In the genomic region with DNA sequence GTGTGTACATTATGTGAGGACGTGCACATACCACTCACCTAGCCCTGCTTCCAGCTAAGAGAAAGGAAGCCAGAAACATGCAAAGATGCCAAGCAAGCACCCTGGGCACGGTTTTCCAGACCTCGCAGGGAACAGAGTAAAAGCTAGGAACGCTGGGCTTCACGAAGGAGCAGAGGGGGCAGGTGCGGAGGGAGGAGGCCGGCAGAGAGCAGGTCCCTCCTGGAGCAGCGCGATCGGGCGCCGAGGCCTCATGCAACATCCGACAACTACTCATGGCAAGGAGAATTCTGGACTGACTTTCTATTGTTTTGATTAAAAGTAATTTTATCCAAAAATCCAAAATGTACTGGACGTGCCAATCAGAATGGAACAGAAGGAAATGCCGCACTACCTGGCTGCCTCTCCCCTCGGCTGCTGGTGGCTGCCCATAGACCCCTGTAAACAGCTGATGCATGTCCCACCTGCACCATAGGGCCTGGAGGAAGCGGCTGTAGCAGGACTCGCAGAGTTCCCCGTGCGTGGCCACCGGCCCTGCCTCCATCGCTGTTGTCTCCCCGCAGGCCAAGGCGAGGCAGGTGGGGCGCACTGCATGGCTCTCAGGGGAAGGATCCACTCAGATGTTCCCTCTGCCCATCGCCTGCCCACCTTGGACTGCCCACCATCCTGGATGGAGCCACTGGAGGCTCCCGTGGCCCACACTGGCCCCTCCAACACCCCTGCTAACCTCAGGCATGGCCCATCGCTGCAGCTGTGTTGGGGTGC, we compare ENCODE assay signal across 28 cellular contexts.
A peak's percentile ranks its signal among the peaks of the same experiment; 100 is the strongest.
DNase-seq lines count a peak whose midpoint lies in the region; ATAC-seq and TF ChIP-seq lines count a peak whose summit lies in the region.
"Had no signal": no experiment of that assay in that cellular context is flagged by ENCODE, and none has a peak within 500 bp of the region (broad histone marks: within the 10 kb centered on the region; RNA-seq: fewer than 3 reads in every experiment).

No MANE protein-coding gene starts in this region.

- no peak overlapping the region for H3K18ac ChIP-seq in neuronal stem cell (ENCODE audit: low read length)

- H3K4me1 ChIP-seq in CD8-positive, alpha-beta memory T cell (ENCODE audit: insufficient read depth, low read length): peaks cover 41% of the 10 kb centered on the region
- H3K4me1 ChIP-seq in neuronal stem cell (ENCODE audit: control insufficient read depth in 2 of 2, insufficient read depth in 1 of 2, low read depth in 1 of 2, low read length in 2 of 2): peaks cover 14% of the 10 kb centered on the region in 2 donors

- H4K91ac ChIP-seq in neuronal stem cell (ENCODE audit: low read depth, low read length, poor library complexity): no peak overlapping the region

- DNase-seq in CD8-positive, alpha-beta memory T cell: no peak
- DNase-seq in chondrocyte (ENCODE audit: low spot score) (peak; percentile 86), neuronal stem cell (ENCODE audit: low spot score) (no peak), OCI-M1 (lab: John Stamatoyannopoulos, UW) (no peak)
- DNase-seq in activated T-cell treated with anti-CD3 and anti-CD28 coated beads, Interleukin-2, amount 50 U/mL, for 4 hours: no peak
- DNase-seq: activated CD4-positive, CD25-positive, alpha-beta regulatory T cell treated with anti-CD3 and anti-CD28 coated beads, Interleukin-2, amount 50 U/mL, for 72 hours; activated CD8-positive, alpha-beta memory T cell treated with anti-CD3 and anti-CD28 coated beads for 24 hours; activated effector memory CD4-positive, alpha-beta T cell treated with anti-CD3 and anti-CD28 coated beads, Interleukin-2, amount 50 U/mL, for 16 hours; activated T-cell treated with anti-CD3 and anti-CD28 coated beads for 4 hours; esophagus squamous epithelium; foreskin melanocyte; H9; heart right ventricle; left ventricle myocardium superior; MM.1S; NCI-H1105 treated with DMSO at 0.1 percent for 48 hours; NCI-H2029; NCI-H526; NK-92 treated with Interleukin-12 subunit alpha and Interleukin-12 subunit beta, amount 100 ng/mL, for 24 hours; PC-9; transverse colon had no signal

- no peak for ATAC-seq in HG02763 (IDR thresholded peaks at IDR 0.05; ENCODE audit: unreplicated experiment)
- ATAC-seq in activated T-cell treated with anti-CD3 and anti-CD28 coated beads, Interleukin-2, amount 50 U/mL, for 4 hours: no peak
- ATAC-seq: heart right ventricle; left ventricle myocardium superior; stimulated activated effector memory CD8-positive, alpha-beta T cell treated with anti-CD3 and anti-CD28 coated beads, Interleukin-12 subunit alpha, Interleukin-12 subunit beta, amount 100 ng/mL, for 72 hours had no signal

- WGBS in neuronal stem cell (ENCODE audit: extremely low coverage in 2 of 2, insufficient read length in 2 of 2, insufficient replicate concordance in 1 of 2), 2 donors: no CpG with 5 or more reads among the region's 28 CpGs

- H3K9me3 ChIP-seq in CD8-positive, alpha-beta memory T cell (ENCODE audit: low read length): no peaks in the 10 kb centered on the region
- peaks cover 2 to 6% of the 10 kb centered on the region in 2 donors for H3K9me3 ChIP-seq in neuronal stem cell (replicated peaks in 1 of 2; ENCODE audit: control insufficient read depth in 2 of 2, insufficient read depth in 1 of 2, low read depth in 1 of 2, low read length in 2 of 2)
- H3K9me3 ChIP-seq: esophagus squamous epithelium, SK-N-SH, transverse colon had no signal

- peak overlapping the region; percentile 17 to 90 (median 82) for H3K27ac Mint-ChIP-seq in CD8-positive, alpha-beta memory T cell
- H3K27ac Mint-ChIP-seq in chondrocyte (ENCODE audit: unreplicated experiment): no peak overlapping the region
- H3K27ac Mint-ChIP-seq: H9 had no signal

- CTCF ChIA-PET in CD8-positive, alpha-beta memory T cell (lab: Charles Lee): no interaction called here

- H3K4me3 ChIP-seq in CD8-positive, alpha-beta memory T cell (ENCODE audit: low read length): no peak overlapping the region
- peak overlapping the region in 1 of 2 donors; percentile 13 for H3K4me3 ChIP-seq in neuronal stem cell (ENCODE audit: low read length in 2 of 2)
- H3K4me3 ChIP-seq: esophagus squamous epithelium, heart right ventricle, PC-9, transverse colon had no signal

- peaks cover 0 to 4% (median 0%) of the 10 kb centered on the region in 5 donors for H3K9me3 Mint-ChIP-seq in CD8-positive, alpha-beta memory T cell
- no peaks in the 10 kb centered on the region for H3K9me3 Mint-ChIP-seq in chondrocyte (ENCODE audit: low read depth)
- no peaks in the 10 kb centered on the region for H3K9me3 Mint-ChIP-seq in activated T-cell treated with anti-CD3 and anti-CD28 coated beads, Interleukin-2, amount 50 U/mL, for 4 hours
- H3K9me3 Mint-ChIP-seq: central memory CD8-positive, alpha-beta T cell; stimulated activated effector memory CD8-positive, alpha-beta T cell treated with anti-CD3 and anti-CD28 coated beads, Interleukin-12 subunit alpha, Interleukin-12 subunit beta, amount 100 ng/mL, for 72 hours had no signal

- peaks cover 0 to 4% of the 10 kb centered on the region in 2 donors for H3K27me3 Mint-ChIP-seq in CD8-positive, alpha-beta memory T cell
- H3K27me3 Mint-ChIP-seq in chondrocyte (ENCODE audit: low read depth): peaks cover 53% of the 10 kb centered on the region
- peaks cover 4% of the 10 kb centered on the region for H3K27me3 Mint-ChIP-seq in activated T-cell treated with anti-CD3 and anti-CD28 coated beads, Interleukin-2, amount 50 U/mL, for 4 hours (ENCODE audit: low read depth)
- H3K27me3 Mint-ChIP-seq: central memory CD8-positive, alpha-beta T cell had no signal

- H2BK15ac ChIP-seq in neuronal stem cell (ENCODE audit: low read length): peak overlapping the region; percentile 31

- no peak overlapping the region for H2BK5ac ChIP-seq in neuronal stem cell (ENCODE audit: low read length)

- H2BK120ac ChIP-seq in neuronal stem cell (ENCODE audit: low read depth, low read length): no peak overlapping the region

- H3K4me3 Mint-ChIP-seq in CD8-positive, alpha-beta memory T cell: peak overlapping the region in 5 of 7 donors; percentile 15 to 69 (median 54)
- H3K4me3 Mint-ChIP-seq in chondrocyte (ENCODE audit: unreplicated experiment): no peak overlapping the region
- H3K4me3 Mint-ChIP-seq in activated T-cell treated with anti-CD3 and anti-CD28 coated beads, Interleukin-2, amount 50 U/mL, for 4 hours: no peak overlapping the region
- H3K4me3 Mint-ChIP-seq: H9; T-helper 1 cell treated with Interleukin-12 subunit alpha and Interleukin-12 subunit beta and Interleukin-4 antibody, amounts not matched to agents 30 μg/mL and 1 μg/mL, for 36 hours had no signal

- no peak overlapping the region for H4K8ac ChIP-seq in neuronal stem cell (ENCODE audit: low read depth, low read length)

- H3K79me1 ChIP-seq in neuronal stem cell (ENCODE audit: low read depth, low read length): no peaks in the 10 kb centered on the region

- no peak overlapping the region for H2BK12ac ChIP-seq in neuronal stem cell (ENCODE audit: low read length)

- peaks cover 0 to 4% (median 1%) of the 10 kb centered on the region in 3 donors for H3K36me3 Mint-ChIP-seq in CD8-positive, alpha-beta memory T cell
- peaks cover 4% of the 10 kb centered on the region for H3K36me3 Mint-ChIP-seq in chondrocyte (ENCODE audit: low read depth)
- H3K36me3 Mint-ChIP-seq in activated T-cell treated with anti-CD3 and anti-CD28 coated beads, Interleukin-2, amount 50 U/mL, for 4 hours (ENCODE audit: insufficient read depth): no peaks in the 10 kb centered on the region
- H3K36me3 Mint-ChIP-seq: stimulated activated effector memory CD8-positive, alpha-beta T cell treated with anti-CD3 and anti-CD28 coated beads, Interleukin-12 subunit alpha, Interleukin-12 subunit beta, amount 100 ng/mL, for 72 hours had no signal

- TF ChIP-seq CTCF in C4-2B (conservative IDR thresholded peaks at IDR 0.05) (no peak), chondrocyte (IDR thresholded peaks at IDR 0.05) (no peak)

- H3K9ac ChIP-seq in neuronal stem cell (ENCODE audit: low read depth, low read length, poor library complexity): no peak overlapping the region
- H3K9ac ChIP-seq: KMS-11, SK-N-SH had no signal

- no peak overlapping the region for H2AFZ ChIP-seq in neuronal stem cell (ENCODE audit: low read length)
- H2AFZ ChIP-seq: PC-9 had no signal

- H3K4me1 Mint-ChIP-seq in CD8-positive, alpha-beta memory T cell: peaks cover 33 to 46% (median 35%) of the 10 kb centered on the region in 3 donors
- H3K4me1 Mint-ChIP-seq in chondrocyte (ENCODE audit: low read depth): peaks cover 8% of the 10 kb centered on the region
- peaks cover 40% of the 10 kb centered on the region for H3K4me1 Mint-ChIP-seq in activated T-cell treated with anti-CD3 and anti-CD28 coated beads, Interleukin-2, amount 50 U/mL, for 4 hours (ENCODE audit: low read depth)

- H3K4me2 ChIP-seq in neuronal stem cell (ENCODE audit: insufficient read depth, low read length, poor library complexity, severe bottlenecking): no peak overlapping the region
- H3K4me2 ChIP-seq: KMS-11, PC-9, SK-N-SH had no signal

- peak overlapping the region; percentile 69 for H3K23ac ChIP-seq in neuronal stem cell (ENCODE audit: low read depth, low read length, poor library complexity)

- H2AK5ac ChIP-seq in neuronal stem cell (ENCODE audit: low read depth, low read length): peak overlapping the region; percentile 72

- no peaks in the 10 kb centered on the region for H3K36me3 ChIP-seq in CD8-positive, alpha-beta memory T cell (ENCODE audit: insufficient read depth, low read length)
- H3K36me3 ChIP-seq in neuronal stem cell (replicated peaks in 1 of 2; ENCODE audit: control insufficient read depth in 2 of 2, insufficient read depth in 2 of 2, low read length in 2 of 2): no peaks in the 10 kb centered on the region
- H3K36me3 ChIP-seq: esophagus squamous epithelium, heart right ventricle, transverse colon had no signal

- POLR2A ChIA-PET in CD8-positive, alpha-beta memory T cell (lab: Charles Lee): no interaction called here

- H3K27ac ChIP-seq in C4-2B (peak overlapping the region; percentile 8; the same call in 1 of the 2 replicates), neuronal stem cell (replicated peaks; ENCODE audit: low read length) (no peak overlapping the region)
- H3K27ac ChIP-seq in CD8-positive, alpha-beta memory T cell (ENCODE audit: low read depth, low read length): no peak overlapping the region
- H3K27ac ChIP-seq: KMS-11, PC-9, transverse colon had no signal

- H3K4ac ChIP-seq in neuronal stem cell (ENCODE audit: low read length): no peak overlapping the region

- no peak overlapping the region for H3K14ac ChIP-seq in neuronal stem cell (ENCODE audit: low read length)

- H3K27me3 ChIP-seq in CD8-positive, alpha-beta memory T cell (ENCODE audit: insufficient read depth, low read length, poor library complexity, severe bottlenecking): no peaks in the 10 kb centered on the region
- peaks cover 0 to 10% (median 0%) of the 10 kb centered on the region in 3 experiments for H3K27me3 ChIP-seq in neuronal stem cell (ENCODE audit: control insufficient read depth in 3 of 3, insufficient read depth in 3 of 3, low read depth in 1 of 3, low read length in 3 of 3)
- H3K27me3 ChIP-seq: transverse colon had no signal

Comparison
In these comparisons a context has a peak if more than half of its experiments do, and no peak if none do; other contexts are left out.
1. H3K4me3 Mint-ChIP-seq: peak in CD8-positive, alpha-beta memory T cell (5 of 7); none in chondrocyte (single experiment) and activated T-cell treated with anti-CD3 and anti-CD28 coated beads, Interleukin-2, amount 50 U/mL, for 4 hours (single experiment).